8 cellular contexts compared by ENCODE assay signal in genomic region chr1:103106426-103107321, GRCh38. TPM values are rescaled to one million over a fixed set of nuclear protein-coding genes. Genes with fewer than 3 reads are reported as not detected.
DNase-seq lines count a peak whose midpoint lies in the region; ATAC-seq and TF ChIP-seq lines count a peak whose summit lies in the region.
"Had no signal": no experiment of that assay in that cellular context is flagged by ENCODE, and none has a peak within 500 bp of the region (broad histone marks: within the 10 kb centered on the region; RNA-seq: fewer than 3 reads in every experiment).

No MANE protein-coding gene starts in this region.

- peak; percentile 45 for TF ChIP-seq CTCF in GM06990 (IDR thresholded peaks at IDR 0.05; ENCODE audit: insufficient read depth, low read length, poor library complexity, severe bottlenecking)
- TF ChIP-seq CTCF in RWPE1 (conservative IDR thresholded peaks at IDR 0.05; ENCODE audit: low read depth): peak; percentile 60
- peak; percentile 54 for TF ChIP-seq CTCF in fibroblast of mammary gland (conservative IDR thresholded peaks at IDR 0.05; ENCODE audit: control insufficient read depth, insufficient read depth, low read depth, low read length)

- H3K9me3 ChIP-seq in naive thymus-derived CD4-positive, alpha-beta T cell (ENCODE audit: control insufficient read depth in 2 of 3, low read length in 3 of 3): no peaks in the 10 kb centered on the region

- H3K27ac ChIP-seq in RWPE1: no peak overlapping the region
- no peak overlapping the region for H3K27ac ChIP-seq in naive thymus-derived CD4-positive, alpha-beta T cell (ENCODE audit: low read depth, low read length)

- intact Hi-C loops in naive thymus-derived CD4-positive, alpha-beta T cell (cut with micrococcal nuclease): loop anchor here (1.0 to 5.0 kb wide), 3 partner anchors 355 to 409 kb away; no protein-coding TSS in a partner anchor

- peaks cover 26 to 36% (median 31%) of the 10 kb centered on the region in 5 donors for H3K27me3 Mint-ChIP-seq in naive thymus-derived CD4-positive, alpha-beta T cell
- H3K27me3 Mint-ChIP-seq in activated naive CD4-positive, alpha-beta T cell treated with anti-CD3 and anti-CD28 coated beads, Interleukin-2, amount 10 ng/mL, durations not matched to agents 7 days and 5 days: peaks cover 30% of the 10 kb centered on the region

- DNase-seq in GM06990 (ENCODE audit: extremely low read depth, insufficient read length) (no peak), HS-5 (ENCODE audit: low read depth) (peak; percentile 37), RWPE1 (ENCODE audit: low spot score) (peak; percentile 36), fibroblast of mammary gland (ENCODE audit: low read depth) (peak; percentile 56)
- no peak for DNase-seq in naive thymus-derived CD4-positive, alpha-beta T cell
- DNase-seq in activated naive CD4-positive, alpha-beta T cell treated with anti-CD3 and anti-CD28 coated beads, Interleukin-2, amount 10 ng/mL, durations not matched to agents 7 days and 5 days: no peak

- POLR2A ChIA-PET in RWPE1 (lab: Yijun Ruan, JAX; ENCODE audit: low non-redundant PET): no interaction called here
- POLR2A ChIA-PET in naive thymus-derived CD4-positive, alpha-beta T cell (lab: Charles Lee): no interaction called here

- H3K4me1 ChIP-seq in naive thymus-derived CD4-positive, alpha-beta T cell (ENCODE audit: control insufficient read depth in 2 of 2, insufficient read depth in 2 of 2, low read length in 2 of 2): no peaks in the 10 kb centered on the region

- peaks cover 0 to 15% (median 7%) of the 10 kb centered on the region in 7 donors for H3K4me1 Mint-ChIP-seq in naive thymus-derived CD4-positive, alpha-beta T cell
- H3K4me1 Mint-ChIP-seq in activated naive CD4-positive, alpha-beta T cell treated with anti-CD3 and anti-CD28 coated beads, Interleukin-2, amount 10 ng/mL, durations not matched to agents 7 days and 5 days: peaks cover 2% of the 10 kb centered on the region
- H3K4me1 Mint-ChIP-seq: central memory CD8-positive, alpha-beta T cell had no signal

- ATAC-seq in GM21447 (IDR thresholded peaks at IDR 0.05; ENCODE audit: unreplicated experiment): peak; percentile 91
- no peak for ATAC-seq in naive thymus-derived CD4-positive, alpha-beta T cell

- H3K4me3 ChIP-seq in GM06990 (replicated peaks; ENCODE audit: low read depth, low read length) (no peak overlapping the region; the same call in 1 of the 2 replicates), fibroblast of mammary gland (ENCODE audit: control insufficient read depth, low read depth, low read length) (peak overlapping the region; percentile 60)
- no peak overlapping the region for H3K4me3 ChIP-seq in naive thymus-derived CD4-positive, alpha-beta T cell (ENCODE audit: low read length)

- peaks cover 0 to 6% (median 0%) of the 10 kb centered on the region in 11 donors for H3K9me3 Mint-ChIP-seq in naive thymus-derived CD4-positive, alpha-beta T cell
- no peaks in the 10 kb centered on the region for H3K9me3 Mint-ChIP-seq in activated naive CD4-positive, alpha-beta T cell treated with anti-CD3 and anti-CD28 coated beads, Interleukin-2, amount 10 ng/mL, durations not matched to agents 7 days and 5 days
- H3K9me3 Mint-ChIP-seq: central memory CD8-positive, alpha-beta T cell had no signal

- peaks cover 2% of the 10 kb centered on the region; the same call in 1 of the 2 replicates for H3K27me3 ChIP-seq in GM06990 (replicated peaks; ENCODE audit: control insufficient read depth, insufficient read depth, low read length)
- H3K27me3 ChIP-seq in naive thymus-derived CD4-positive, alpha-beta T cell (ENCODE audit: control insufficient read depth in 2 of 2, insufficient read depth in 2 of 2, low read length in 2 of 2): no peaks in the 10 kb centered on the region

- peaks cover 0 to 8% (median 0%) of the 10 kb centered on the region in 5 donors for H3K36me3 Mint-ChIP-seq in naive thymus-derived CD4-positive, alpha-beta T cell
- no peaks in the 10 kb centered on the region for H3K36me3 Mint-ChIP-seq in activated naive CD4-positive, alpha-beta T cell treated with anti-CD3 and anti-CD28 coated beads, Interleukin-2, amount 10 ng/mL, durations not matched to agents 7 days and 5 days

- no peak overlapping the region for H3K27ac Mint-ChIP-seq in naive thymus-derived CD4-positive, alpha-beta T cell
- H3K27ac Mint-ChIP-seq in activated naive CD4-positive, alpha-beta T cell treated with anti-CD3 and anti-CD28 coated beads, Interleukin-2, amount 10 ng/mL, durations not matched to agents 7 days and 5 days: no peak overlapping the region

- CTCF ChIA-PET in RWPE1 (lab: Yijun Ruan, JAX): interaction anchor here (0.6 to 2.8 kb wide), 4 partner anchors 16 to 670 kb away, joined by 3 to 14 read pairs (median 4); no protein-coding TSS in a partner anchor
- CTCF ChIA-PET in naive thymus-derived CD4-positive, alpha-beta T cell (lab: Charles Lee): interaction anchor here (0.7 kb wide), 1 partner anchor 355 kb away, joined by 4 read pairs; no protein-coding TSS in a partner anchor
- CTCF ChIA-PET in activated naive CD4-positive, alpha-beta T cell treated with anti-CD3 and anti-CD28 coated beads, Interleukin-2, amount 10 ng/mL, durations not matched to agents 7 days and 5 days (lab: Charles Lee): interaction anchor here (0.7 to 2.5 kb wide), 5 partner anchors 351 to 408 kb away, joined by 3 to 15 read pairs (median 5); no protein-coding TSS in a partner anchor

- no peaks in the 10 kb centered on the region for H3K36me3 ChIP-seq in GM06990 (ENCODE audit: control insufficient read depth, insufficient read depth, low read length)
- H3K36me3 ChIP-seq in naive thymus-derived CD4-positive, alpha-beta T cell (ENCODE audit: control insufficient read depth in 2 of 3, insufficient read depth in 3 of 3, low read length in 3 of 3): no peaks in the 10 kb centered on the region

- peak overlapping the region in 6 of 10 donors; percentile 4 to 43 (median 26) for H3K4me3 Mint-ChIP-seq in naive thymus-derived CD4-positive, alpha-beta T cell
- no peak overlapping the region for H3K4me3 Mint-ChIP-seq in activated naive CD4-positive, alpha-beta T cell treated with anti-CD3 and anti-CD28 coated beads, Interleukin-2, amount 10 ng/mL, durations not matched to agents 7 days and 5 days
- H3K4me3 Mint-ChIP-seq: central memory CD8-positive, alpha-beta T cell had no signal

RNA-seq across cellular contexts. Expression of gene COL11A1, which starts 1.6 kb away (rescaled TPM):
- total RNA-seq in naive thymus-derived CD4-positive, alpha-beta T cell: not detected
- polyA plus RNA-seq in naive thymus-derived CD4-positive, alpha-beta T cell: not detected

Comparison
In these comparisons a context has a peak if more than half of its experiments do, and no peak if none do; other contexts are left out.
1. DNase-seq: peak in HS-5 (single experiment), RWPE1 (single experiment) and fibroblast of mammary gland (single experiment); none in GM06990 (single experiment), naive thymus-derived CD4-positive, alpha-beta T cell (0 of 9) and activated naive CD4-positive, alpha-beta T cell treated with anti-CD3 and anti-CD28 coated beads, Interleukin-2, amount 10 ng/mL, durations not matched to agents 7 days and 5 days (single experiment).
2. Peak in every context shown above with its lines, with median percentiles within 50 percentile points of each other: CTCF ChIP-seq.